In the genomic region with DNA sequence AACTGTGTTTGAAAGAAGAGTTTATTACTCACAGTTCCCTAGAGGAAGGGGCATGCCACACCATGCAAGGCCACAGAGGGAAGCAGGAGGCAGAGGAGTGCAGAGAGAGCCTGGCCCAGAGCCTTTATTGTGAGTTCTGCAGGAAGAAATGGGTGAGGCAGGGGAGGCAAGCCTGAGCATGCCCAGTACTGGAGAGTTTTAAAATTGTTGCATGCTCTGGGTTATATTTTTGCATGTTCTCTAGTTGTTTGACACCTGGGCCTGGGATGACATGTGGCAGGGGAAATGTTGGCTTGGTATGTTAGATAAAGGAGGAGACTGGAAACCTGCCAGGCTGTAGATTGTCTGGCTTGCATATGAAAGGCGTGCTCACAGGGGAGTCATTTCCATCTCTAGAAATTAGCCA, we compare ENCODE assay signal across 16 cellular contexts. TPM values are rescaled to one million over a fixed set of nuclear protein-coding genes. Genes with fewer than 3 reads are reported as not detected.
DNase-seq lines count a peak whose midpoint lies in the region; FAIRE-seq and TF ChIP-seq lines count a peak whose summit lies in the region.
"Had no signal": no experiment of that assay in that cellular context is flagged by ENCODE, and none has a peak within 500 bp of the region (broad histone marks: within the 10 kb centered on the region; RNA-seq: fewer than 3 reads in every experiment).

No MANE protein-coding gene starts in this region.

- H2BK5ac ChIP-seq in H1 (ENCODE audit: low read depth, low read length): 0 out of 2 replicates have a peak overlapping the region, but pooled peaks have one; percentile 3

- CTCF ChIA-PET in H1 (lab: Charles Lee; ENCODE audit: partially characterized antibody): interaction anchor here (0.9 to 1.4 kb wide), 5 partner anchors 10 to 86 kb away, joined by 3 to 4 read pairs (median 3); no protein-coding TSS in a partner anchor

- H2AK5ac ChIP-seq in H1 (ENCODE audit: low read depth, low read length): no peak overlapping the region

- no peak overlapping the region for H3K23ac ChIP-seq in H1 (ENCODE audit: insufficient read length)

- H2AFZ ChIP-seq in H1 (ENCODE audit: low read length): no peak overlapping the region

- no peak overlapping the region for H4K5ac ChIP-seq in H1 (ENCODE audit: insufficient read length, low read depth, low read length)

- no peak overlapping the region for H2BK12ac ChIP-seq in H1 (ENCODE audit: low read depth, low read length)

- H3K4me1 ChIP-seq in HUES48 (ENCODE audit: control insufficient read depth, insufficient read depth, low read length): peaks cover 20% of the 10 kb centered on the region
- peaks cover 0 to 24% (median 8%) of the 10 kb centered on the region in 4 experiments; a peak in 5 of 7 replicates for H3K4me1 ChIP-seq in H1 (replicated peaks in 1 of 4; ENCODE audit: control insufficient read depth in 3 of 4, insufficient read depth in 4 of 4, low read length in 3 of 4)
- H3K4me1 ChIP-seq: Caco-2, Peyer's patch, thyroid gland had no signal

- no peak overlapping the region for H4K91ac ChIP-seq in H1 (replicated peaks; ENCODE audit: insufficient read length, low read length)

- no peaks in the 10 kb centered on the region for H3K23me2 ChIP-seq in H1 (ENCODE audit: low read depth, low read length)

- H3K4me2 ChIP-seq in H1 (ENCODE audit: insufficient read depth in 1 of 2, low read depth in 2 of 2, low read length in 2 of 2): peak overlapping the region; percentile 37 to 50; a peak in 1 of 4 replicates

- WGBS in H1 (ENCODE audit: extremely low coverage in 1 of 2, insufficient coverage in 1 of 2, insufficient read length in 1 of 2, insufficient replicate concordance in 2 of 2, low coverage in 1 of 2, low lambda C conversion rate in 2 of 2, missing lambda C conversion rate in 1 of 2), 2 experiments: 81% methylated on average over 1 of the region's 1 CpG; no CpG with 5 or more reads in 1 of the 2 experiments

- no peak for TF ChIP-seq POLR2A in H1 (IDR thresholded peaks at IDR 0.05; ENCODE audit: control extremely low read depth in 1 of 2, low read depth in 2 of 2, low read length in 2 of 2)

- H3K4ac ChIP-seq in H1 (replicated peaks; ENCODE audit: insufficient read length, low read depth, low read length): no peak overlapping the region

- peak in 1 of 3 experiments; percentile 16; a peak in 1 of 4 replicates for TF ChIP-seq CTCF in H1 (IDR thresholded peaks at IDR 0.05; ENCODE audit: control extremely low read depth in 1 of 3, insufficient read depth in 1 of 3, low read depth in 1 of 3, low read length in 3 of 3)

- peak; percentile 78 for FAIRE-seq in H1 (lab: Jason Lieb, UNC)

- H3K9me3 ChIP-seq in HUES48 (ENCODE audit: control insufficient read depth, insufficient read depth, low read length) (no peaks in the 10 kb centered on the region), H1 (ENCODE audit: insufficient read depth in 2 of 2, low read depth in 1 of 2, low read length in 1 of 2) (peaks cover 0 to 3% of the 10 kb centered on the region in 2 experiments; a peak in 1 of 4 replicates)
- H3K9me3 ChIP-seq: Caco-2, Peyer's patch, thyroid gland had no signal

- no peaks in the 10 kb centered on the region for H4K20me1 ChIP-seq in H1 (replicated peaks in 1 of 2; ENCODE audit: control insufficient read depth in 1 of 2, insufficient read depth in 2 of 2, low read length in 2 of 2)

- H2BK20ac ChIP-seq in H1 (ENCODE audit: low read length): no peak overlapping the region

- DNase-seq in DMS 273 (lab: John Stamatoyannopoulos, UW; ENCODE audit: unreplicated experiment) (peak; percentile 81), NCI-H345 treated with DMSO at 0.1 percent for 48 hours (lab: John Stamatoyannopoulos, UW; ENCODE audit: unreplicated experiment) (peak; percentile 53), H1 (ENCODE audit: low read depth in 1 of 2, low spot score in 2 of 2) (no peak), MV-4-11 (lab: John Stamatoyannopoulos, UW) (no peak), KG1 (lab: John Stamatoyannopoulos, UW) (no peak), mucosa of gallbladder (ENCODE audit: low spot score) (no peak)
- DNase-seq in stimulated activated naive CD4-positive, alpha-beta T cell treated with Interleukin-2 at 50 U/mL for 16 hours (lab: John Stamatoyannopoulos, UW): no peak
- DNase-seq: activated CD4-positive, alpha-beta T cell treated with anti-CD3 and anti-CD28 coated beads, Interleukin-2, amount 50 U/mL, for 48 hours; activated T-cell treated with anti-CD3 and anti-CD28 coated beads, Interleukin-2, amount 50 U/mL, for 72 hours; brain microvascular endothelial cell; Caco-2; H7; NCI-H524; thyroid gland had no signal

- no peak overlapping the region for H3K14ac ChIP-seq in H1 (ENCODE audit: insufficient read length)

- H3K36me3 ChIP-seq in HUES48 (ENCODE audit: control insufficient read depth, insufficient read depth, low read length) (no peaks in the 10 kb centered on the region), H1 (ENCODE audit: control insufficient read depth in 2 of 4, insufficient read depth in 4 of 4, low read length in 3 of 4) (no peaks in the 10 kb centered on the region)
- H3K36me3 ChIP-seq: brain microvascular endothelial cell, Peyer's patch, thyroid gland had no signal

- no peak overlapping the region for H2BK120ac ChIP-seq in H1 (replicated peaks; ENCODE audit: low read depth, low read length)

- no peak for TF ChIP-seq RAD21 in H1 (IDR thresholded peaks at IDR 0.05 in 1 of 2, conservative IDR thresholded peaks at IDR 0.05 in 1 of 2; ENCODE audit: low read depth in 2 of 2, low read length in 2 of 2)

- H3K79me1 ChIP-seq in H1 (ENCODE audit: low read depth, low read length): no peaks in the 10 kb centered on the region

- no peak overlapping the region for H3K56ac ChIP-seq in H1 (replicated peaks; ENCODE audit: insufficient read length, low read depth, low read length)

- H2BK15ac ChIP-seq in H1 (ENCODE audit: low read length): no peak overlapping the region

- POLR2A ChIA-PET in H1 (lab: Charles Lee; ENCODE audit: partially characterized antibody): interaction anchor here (0.9 to 1.3 kb wide), 4 partner anchors 9 to 19 kb away, joined by 3 to 6 read pairs (median 3); no protein-coding TSS in a partner anchor

- H3K9ac ChIP-seq in HUES48 (ENCODE audit: low read depth, low read length) (no peak overlapping the region), H1 (replicated peaks in 1 of 4; ENCODE audit: extremely low read depth in 1 of 4, low read depth in 3 of 4, low read length in 3 of 4) (no peak overlapping the region)

- no peak overlapping the region for H4K8ac ChIP-seq in H1 (ENCODE audit: extremely low read depth, insufficient read depth, low read length)

- H3K4me3 ChIP-seq in HUES48 (ENCODE audit: low read depth, low read length) (no peak overlapping the region), H1 (ENCODE audit: extremely low read depth in 1 of 4, insufficient read depth in 2 of 4, low read depth in 3 of 4, low read length in 4 of 4) (no peak overlapping the region)
- H3K4me3 ChIP-seq: Peyer's patch, thyroid gland had no signal

- peak overlapping the region; percentile 66 for H3K18ac ChIP-seq in H1 (ENCODE audit: extremely low read depth, low read length)

- H3K27me3 ChIP-seq in HUES48 (ENCODE audit: control insufficient read depth, insufficient read depth, low read length): peaks cover 20% of the 10 kb centered on the region
- peaks cover 0 to 8% (median 5%) of the 10 kb centered on the region in 4 experiments; a peak in 3 of 7 replicates for H3K27me3 ChIP-seq in H1 (replicated peaks in 1 of 4; ENCODE audit: control insufficient read depth in 3 of 4, extremely low read depth in 1 of 4, insufficient read depth in 3 of 4, low read length in 3 of 4)
- H3K27me3 ChIP-seq: brain microvascular endothelial cell, Peyer's patch, thyroid gland had no signal

- H3K27ac ChIP-seq in HUES48 (ENCODE audit: low read depth, low read length): peak overlapping the region; percentile 55
- no peak overlapping the region for H3K27ac ChIP-seq in H1 (ENCODE audit: low read depth, low read length)
- H3K27ac ChIP-seq: brain microvascular endothelial cell, Peyer's patch, thyroid gland had no signal

- no peaks in the 10 kb centered on the region for H3K79me2 ChIP-seq in H1 (ENCODE audit: control insufficient read depth in 1 of 2, insufficient read depth in 2 of 2, low read length in 2 of 2)

- no peak for TF ChIP-seq EP300 in H1 (IDR thresholded peaks at IDR 0.05; ENCODE audit: borderline replicate concordance in 1 of 2, low read depth in 2 of 2, low read length in 2 of 2)

TF ChIP-seq in H1, 55 proteins besides CTCF, POLR2A, EP300 and RAD21 (continues in another document):
- no peak for TF ChIP-seq SRF (IDR thresholded peaks at IDR 0.05; ENCODE audit: low read depth, low read length)
- TF ChIP-seq, protein P1, sequence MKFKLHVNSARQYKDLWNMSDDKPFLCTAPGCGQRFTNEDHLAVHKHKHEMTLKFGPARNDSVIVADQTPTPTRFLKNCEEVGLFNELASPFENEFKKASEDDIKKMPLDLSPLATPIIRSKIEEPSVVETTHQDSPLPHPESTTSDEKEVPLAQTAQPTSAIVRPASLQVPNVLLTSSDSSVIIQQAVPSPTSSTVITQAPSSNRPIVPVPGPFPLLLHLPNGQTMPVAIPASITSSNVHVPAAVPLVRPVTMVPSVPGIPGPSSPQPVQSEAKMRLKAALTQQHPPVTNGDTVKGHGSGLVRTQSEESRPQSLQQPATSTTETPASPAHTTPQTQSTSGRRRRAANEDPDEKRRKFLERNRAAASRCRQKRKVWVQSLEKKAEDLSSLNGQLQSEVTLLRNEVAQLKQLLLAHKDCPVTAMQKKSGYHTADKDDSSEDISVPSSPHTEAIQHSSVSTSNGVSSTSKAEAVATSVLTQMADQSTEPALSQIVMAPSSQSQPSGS (IDR thresholded peaks at IDR 0.05; ENCODE audit: low read length): no peak
- no peak for TF ChIP-seq SP2 (IDR thresholded peaks at IDR 0.05; ENCODE audit: low read length)
- no peak for TF ChIP-seq TAF7 (optimal IDR thresholded peaks at IDR 0.05; ENCODE audit: borderline replicate concordance, low read depth, low read length)
- TF ChIP-seq CEBPB (IDR thresholded peaks at IDR 0.05; ENCODE audit: low read depth, low read length): no peak
- TF ChIP-seq JUN (IDR thresholded peaks at IDR 0.05; ENCODE audit: low read depth, low read length): no peak; the same call in 1 of the 2 replicates
- no peak for TF ChIP-seq YY1 (IDR thresholded peaks at IDR 0.05; ENCODE audit: low read depth, low read length)
- TF ChIP-seq SP4 (IDR thresholded peaks at IDR 0.05; ENCODE audit: low read length): no peak
- TF ChIP-seq BRCA1 (IDR thresholded peaks at IDR 0.05; ENCODE audit: low read depth, low read length): no peak
- no peak for TF ChIP-seq CREB1 (IDR thresholded peaks at IDR 0.05)

RNA-seq across cellular contexts. Expression of a gene that starts 19.7 kb away (rescaled TPM):
- 117 and 120 TPM in 2 replicates for total RNA-seq in H1 (2021; fragmentation: NEBNext Ultra II Directional; extraction: Animal tissue kit (Norgen Biotek cat#: 25700))
- polyA plus RNA-seq in H1 (2011; rRNA removed): 131 and 137 TPM in 2 replicates
- polyA plus RNA-seq in H1 (2011; cell fraction: cytosol; rRNA removed): 121 TPM
- polyA plus RNA-seq in H1 (2011; cell fraction: nucleus; rRNA removed): 117 TPM
- 104 to 147 TPM (median 135 TPM) in 4 replicates for polyA plus RNA-seq in H1 (2012, experiment 1 of 2)
- polyA plus RNA-seq in H1 (2012, experiment 2 of 2): 125 TPM
- 92.2 TPM for polyA plus RNA-seq in H1 (2013, experiment 1 of 2)
- polyA plus RNA-seq in H1 (2013, experiment 2 of 2): 91.3 TPM
- polyA minus RNA-seq in H1 (2011; rRNA and poly(A)+ RNA removed): 101 and 107 TPM in 2 replicates
- 75.3 TPM for polyA minus RNA-seq in H1 (2011; cell fraction: cytosol; rRNA and poly(A)+ RNA removed)
- 50.6 TPM for polyA minus RNA-seq in H1 (2011; cell fraction: nucleus; rRNA and poly(A)+ RNA removed)
- total RNA-seq in mucosa of gallbladder: 1.4 TPM
- total RNA-seq: activated T-cell treated with anti-CD3 and anti-CD28 coated beads, Interleukin-2, amount 50 U/mL, for 72 hours; Caco-2 had no signal

Comparison
In these comparisons a context has a peak if more than half of its experiments do, and no peak if none do; other contexts are left out.
1. DNase-seq: peak in DMS 273 (single experiment) and NCI-H345 treated with DMSO at 0.1 percent for 48 hours (single experiment); none in H1 (0 of 2), MV-4-11 (single experiment), KG1 (single experiment), stimulated activated naive CD4-positive, alpha-beta T cell treated with Interleukin-2 at 50 U/mL for 16 hours (single experiment) and mucosa of gallbladder (single experiment).
2. RNA of a gene that starts 19.7 kb away (total RNA-seq): 117 to 120 TPM in H1; 1.4 TPM in mucosa of gallbladder (single experiment); every median in the first group is over 10 times any median in the second.